In genomic region chr22:29555065-29555644, GRCh38 we compare ENCODE assay signal across 10 cellular contexts. TPM values are rescaled to one million over a fixed set of nuclear protein-coding genes. Genes with fewer than 3 reads are reported as not detected.
DNase-seq lines count a peak whose midpoint lies in the region; ATAC-seq and TF ChIP-seq lines count a peak whose summit lies in the region.
"Had no signal": no experiment of that assay in that cellular context is flagged by ENCODE, and none has a peak within 500 bp of the region (broad histone marks: within the 10 kb centered on the region; RNA-seq: fewer than 3 reads in every experiment).

No MANE protein-coding gene starts in this region.

- intact Hi-C loops in stomach (cut with DNase I; ENCODE audit: low total_unique reads) (no loop called here), posterior vena cava (cut with DNase I) (no loop called here)

- H3K4me3 Mint-ChIP-seq in activated T-cell treated with anti-CD3 and anti-CD28 coated beads, Interleukin-2, amount 50 U/mL, for 24 hours = peak overlapping the region; percentile 96
- peak overlapping the region in 1 of 2 donors; percentile 15 for H3K4me3 Mint-ChIP-seq in activated T-cell treated with anti-CD3 and anti-CD28 coated beads, Interleukin-2, amount 50 U/mL, for 72 hours
- H3K4me3 Mint-ChIP-seq in activated naive CD8-positive, alpha-beta T cell treated with anti-CD3 and anti-CD28 coated beads, Interleukin-2, amount 10 ng/mL, durations not matched to agents 7 days and 5 days = no peak overlapping the region

- H3K27me3 Mint-ChIP-seq in activated T-cell treated with anti-CD3 and anti-CD28 coated beads, Interleukin-2, amount 50 U/mL, for 24 hours = no peaks in the 10 kb centered on the region
- no peaks in the 10 kb centered on the region for H3K27me3 Mint-ChIP-seq in activated T-cell treated with anti-CD3 and anti-CD28 coated beads, Interleukin-2, amount 50 U/mL, for 72 hours (ENCODE audit: low read depth)
- H3K27me3 Mint-ChIP-seq in activated naive CD8-positive, alpha-beta T cell treated with anti-CD3 and anti-CD28 coated beads, Interleukin-2, amount 10 ng/mL, durations not matched to agents 7 days and 5 days = no peaks in the 10 kb centered on the region

- peak overlapping the region; percentile 98 for H3K27ac Mint-ChIP-seq in activated T-cell treated with anti-CD3 and anti-CD28 coated beads, Interleukin-2, amount 50 U/mL, for 24 hours
- H3K27ac Mint-ChIP-seq in activated T-cell treated with anti-CD3 and anti-CD28 coated beads, Interleukin-2, amount 50 U/mL, for 72 hours = no peak overlapping the region
- peak overlapping the region; percentile 39 for H3K27ac Mint-ChIP-seq in activated naive CD8-positive, alpha-beta T cell treated with anti-CD3 and anti-CD28 coated beads, Interleukin-2, amount 10 ng/mL, durations not matched to agents 7 days and 5 days

- TF ChIP-seq POLR2A in stomach (IDR thresholded peaks at IDR 0.05) = no peak

- no peaks in the 10 kb centered on the region for H3K9me3 ChIP-seq in stomach

- H3K4me3 ChIP-seq in stomach = no peak overlapping the region

- no peak for TF ChIP-seq EP300 in stomach (IDR thresholded peaks at IDR 0.05)

- DNase-seq in activated T-cell treated with anti-CD3 and anti-CD28 coated beads, Interleukin-2, amount 50 U/mL, for 24 hours = no peak
- DNase-seq in activated T-cell treated with anti-CD3 and anti-CD28 coated beads, Interleukin-2, amount 50 U/mL, for 72 hours = no peak
- no peak for DNase-seq in activated naive CD8-positive, alpha-beta T cell treated with anti-CD3 and anti-CD28 coated beads, Interleukin-2, amount 10 ng/mL, durations not matched to agents 7 days and 5 days
- DNase-seq in hippocampal formation (lab: John Stamatoyannopoulos, UW) (peak; percentile 5 to 57), stomach (no peak), posterior vena cava (ENCODE audit: low spot score) (no peak), cerebellar nuclear complex (lab: John Stamatoyannopoulos, UW) (no peak), NCI-H2107 (lab: John Stamatoyannopoulos, UW) (no peak)
- DNase-seq: NCI-H1694 treated with DMSO at 0.1 percent for 48 hours; stimulated activated CD4-positive, alpha-beta T cell treated with anti-CD3 and anti-CD28 coated beads, Interleukin-2, amount 100 ng/mL, for 24 hours had no signal

- H3K4me1 ChIP-seq in stomach = peaks cover 6 to 24% (median 24%) of the 10 kb centered on the region in 4 donors

- whole genome bisulfite sequencing in stomach, 5 donors = 54 to 62% (median 58%) methylated on average over 4 of the region's 4 CpGs

- no peaks in the 10 kb centered on the region for H3K27me3 ChIP-seq in stomach

- peak overlapping the region in 3 of 5 donors; percentile 83 to 93 (median 86) for H3K27ac ChIP-seq in stomach

- H3K36me3 Mint-ChIP-seq in activated T-cell treated with anti-CD3 and anti-CD28 coated beads, Interleukin-2, amount 50 U/mL, for 24 hours (ENCODE audit: low read depth) = peaks cover 72% of the 10 kb centered on the region
- peaks cover 4 to 15% of the 10 kb centered on the region in 2 donors for H3K36me3 Mint-ChIP-seq in activated T-cell treated with anti-CD3 and anti-CD28 coated beads, Interleukin-2, amount 50 U/mL, for 72 hours (ENCODE audit: insufficient read depth in 2 of 2)
- peaks cover 13% of the 10 kb centered on the region for H3K36me3 Mint-ChIP-seq in activated naive CD8-positive, alpha-beta T cell treated with anti-CD3 and anti-CD28 coated beads, Interleukin-2, amount 10 ng/mL, durations not matched to agents 7 days and 5 days

- no peak for ATAC-seq in activated T-cell treated with anti-CD3 and anti-CD28 coated beads, Interleukin-2, amount 50 U/mL, for 72 hours (replicated peaks in 1 of 2)
- ATAC-seq in activated naive CD8-positive, alpha-beta T cell treated with anti-CD3 and anti-CD28 coated beads, Interleukin-2, amount 10 ng/mL, durations not matched to agents 7 days and 5 days (ENCODE audit: low read depth) = no peak

- H3K36me3 ChIP-seq in stomach = peaks cover 16 to 56% (median 51%) of the 10 kb centered on the region in 4 donors

- POLR2A ChIA-PET in activated naive CD8-positive, alpha-beta T cell treated with anti-CD3 and anti-CD28 coated beads, Interleukin-2, amount 10 ng/mL, durations not matched to agents 7 days and 5 days (lab: Charles Lee) = interaction anchor here (0.5 to 2.0 kb wide), 2 partner anchors 44 to 49 kb away, joined by 3 to 5 read pairs; no protein-coding TSS in a partner anchor

- no peak for TF ChIP-seq CTCF in stomach (IDR thresholded peaks at IDR 0.05)

- no peaks in the 10 kb centered on the region for H3K9me3 Mint-ChIP-seq in activated T-cell treated with anti-CD3 and anti-CD28 coated beads, Interleukin-2, amount 50 U/mL, for 24 hours
- H3K9me3 Mint-ChIP-seq in activated T-cell treated with anti-CD3 and anti-CD28 coated beads, Interleukin-2, amount 50 U/mL, for 72 hours = no peaks in the 10 kb centered on the region
- no peaks in the 10 kb centered on the region for H3K9me3 Mint-ChIP-seq in activated naive CD8-positive, alpha-beta T cell treated with anti-CD3 and anti-CD28 coated beads, Interleukin-2, amount 10 ng/mL, durations not matched to agents 7 days and 5 days

- peaks cover 22% of the 10 kb centered on the region for H3K4me1 Mint-ChIP-seq in activated T-cell treated with anti-CD3 and anti-CD28 coated beads, Interleukin-2, amount 50 U/mL, for 24 hours (ENCODE audit: low read depth)
- H3K4me1 Mint-ChIP-seq in activated T-cell treated with anti-CD3 and anti-CD28 coated beads, Interleukin-2, amount 50 U/mL, for 72 hours (ENCODE audit: low read depth) = peaks cover 5% of the 10 kb centered on the region
- H3K4me1 Mint-ChIP-seq in activated naive CD8-positive, alpha-beta T cell treated with anti-CD3 and anti-CD28 coated beads, Interleukin-2, amount 10 ng/mL, durations not matched to agents 7 days and 5 days = peaks cover 9% of the 10 kb centered on the region

RNA-seq across cellular contexts. Expression of gene THOC5, which starts 1.6 kb away (rescaled TPM):
- total RNA-seq in activated T-cell treated with anti-CD3 and anti-CD28 coated beads, Interleukin-2, amount 50 U/mL, for 72 hours = 10 to 100 TPM; 55.1 to 73.9 TPM
- 10 to 100 TPM; 57.8 to 58.9 TPM for total RNA-seq in activated naive CD8-positive, alpha-beta T cell treated with anti-CD3 and anti-CD28 coated beads, Interleukin-2, amount 10 ng/mL, durations not matched to agents 7 days and 5 days
- total RNA-seq in stomach (100 to 1,000 TPM in 1 of 5 donors, 10 to 100 TPM in 4; 19.3 to 123 (median 54.9) TPM), posterior vena cava (10 to 100 TPM; 33.9 to 35.7 TPM)
- polyA plus RNA-seq in stomach = 10 to 100 TPM; 18.2 to 31.6 (median 21.8) TPM

RNA-seq across cellular contexts. Expression of gene NIPSNAP1, which starts 25.8 kb away (rescaled TPM):
- 10 to 100 TPM; 69.0 to 87.0 TPM for total RNA-seq in activated T-cell treated with anti-CD3 and anti-CD28 coated beads, Interleukin-2, amount 50 U/mL, for 72 hours
- total RNA-seq in activated naive CD8-positive, alpha-beta T cell treated with anti-CD3 and anti-CD28 coated beads, Interleukin-2, amount 10 ng/mL, durations not matched to agents 7 days and 5 days = 10 to 100 TPM; 43.9 to 49.2 TPM
- total RNA-seq in stomach (10 to 100 TPM in 4 of 5 donors, 1 to 10 TPM in 1; 7.1 to 58.9 (median 24.4) TPM), posterior vena cava (10 to 100 TPM in 1 of 2 donors, 1 to 10 TPM in 1; 8.9 to 14.9 TPM)
- polyA plus RNA-seq in stomach = 10 to 100 TPM; 23.1 to 37.3 (median 30.7) TPM

RNA-seq across cellular contexts. Expression of gene NF2, which starts 48.3 kb away (rescaled TPM):
- total RNA-seq in activated T-cell treated with anti-CD3 and anti-CD28 coated beads, Interleukin-2, amount 50 U/mL, for 72 hours = 10 to 100 TPM; 33.7 to 35.5 TPM
- 10 to 100 TPM; 41.3 to 43.4 TPM for total RNA-seq in activated naive CD8-positive, alpha-beta T cell treated with anti-CD3 and anti-CD28 coated beads, Interleukin-2, amount 10 ng/mL, durations not matched to agents 7 days and 5 days
- total RNA-seq in stomach = 10 to 100 TPM; 16.9 to 37.6 (median 20.3) TPM
- 1 to 10 TPM; 5.8 to 8.4 (median 8.3) TPM for polyA plus RNA-seq in stomach
- total RNA-seq in posterior vena cava = 10 to 100 TPM; 36.8 to 37.0 TPM

Comparison
In these comparisons a context has a peak if more than half of its experiments do, and no peak if none do; other contexts are left out.
1. DNase-seq: peak in hippocampal formation (2 of 2); none in activated T-cell treated with anti-CD3 and anti-CD28 coated beads, Interleukin-2, amount 50 U/mL, for 24 hours (single experiment), activated T-cell treated with anti-CD3 and anti-CD28 coated beads, Interleukin-2, amount 50 U/mL, for 72 hours (0 of 2), activated naive CD8-positive, alpha-beta T cell treated with anti-CD3 and anti-CD28 coated beads, Interleukin-2, amount 10 ng/mL, durations not matched to agents 7 days and 5 days (single experiment), stomach (single experiment), posterior vena cava (single experiment), cerebellar nuclear complex (0 of 2) and NCI-H2107 (single experiment).